ENCODE assay signal across 1 cellular context in the genomic region with DNA sequence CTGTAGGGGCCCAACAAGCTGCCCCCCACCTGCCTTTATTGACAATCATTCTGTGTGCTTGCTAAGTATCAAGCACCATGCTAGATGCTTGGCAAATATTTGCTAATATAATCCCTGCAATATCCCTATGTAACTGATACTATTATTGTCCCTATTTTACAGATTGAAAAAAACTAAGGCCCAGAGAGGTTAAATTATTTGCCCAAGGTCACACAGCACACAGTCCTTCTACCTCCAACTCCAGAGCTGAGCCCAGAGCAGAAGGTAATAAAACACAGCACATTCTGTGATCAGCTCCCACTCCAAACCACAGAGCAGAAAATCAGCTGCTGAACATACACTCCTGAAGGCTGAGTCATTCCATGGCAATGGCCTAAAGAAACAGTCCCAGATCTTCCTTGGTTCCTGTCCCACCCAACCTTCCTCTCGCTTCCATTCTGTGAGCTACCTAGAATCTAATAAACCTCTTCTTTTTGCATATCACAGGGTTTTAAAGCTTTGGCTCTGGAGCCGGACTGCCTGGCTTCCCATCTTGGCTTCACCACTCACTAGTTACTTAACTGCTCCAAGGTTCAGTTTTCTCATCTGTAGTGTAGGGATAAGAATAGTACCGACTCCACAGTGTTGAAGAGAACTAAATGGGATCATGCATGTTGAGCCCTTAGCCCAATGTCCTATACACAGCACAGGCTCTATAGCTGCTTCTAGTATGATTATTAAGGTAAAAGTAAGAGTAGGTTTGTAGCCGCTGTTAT.
TF ChIP-seq lines count a peak whose summit lies in the region.

No MANE protein-coding gene starts in this region.

TF ChIP-seq in GM23338, 12 proteins besides CTCF, POLR2A, EP300 and RAD21 (continued from another document):
- TF ChIP-seq, protein P1, sequence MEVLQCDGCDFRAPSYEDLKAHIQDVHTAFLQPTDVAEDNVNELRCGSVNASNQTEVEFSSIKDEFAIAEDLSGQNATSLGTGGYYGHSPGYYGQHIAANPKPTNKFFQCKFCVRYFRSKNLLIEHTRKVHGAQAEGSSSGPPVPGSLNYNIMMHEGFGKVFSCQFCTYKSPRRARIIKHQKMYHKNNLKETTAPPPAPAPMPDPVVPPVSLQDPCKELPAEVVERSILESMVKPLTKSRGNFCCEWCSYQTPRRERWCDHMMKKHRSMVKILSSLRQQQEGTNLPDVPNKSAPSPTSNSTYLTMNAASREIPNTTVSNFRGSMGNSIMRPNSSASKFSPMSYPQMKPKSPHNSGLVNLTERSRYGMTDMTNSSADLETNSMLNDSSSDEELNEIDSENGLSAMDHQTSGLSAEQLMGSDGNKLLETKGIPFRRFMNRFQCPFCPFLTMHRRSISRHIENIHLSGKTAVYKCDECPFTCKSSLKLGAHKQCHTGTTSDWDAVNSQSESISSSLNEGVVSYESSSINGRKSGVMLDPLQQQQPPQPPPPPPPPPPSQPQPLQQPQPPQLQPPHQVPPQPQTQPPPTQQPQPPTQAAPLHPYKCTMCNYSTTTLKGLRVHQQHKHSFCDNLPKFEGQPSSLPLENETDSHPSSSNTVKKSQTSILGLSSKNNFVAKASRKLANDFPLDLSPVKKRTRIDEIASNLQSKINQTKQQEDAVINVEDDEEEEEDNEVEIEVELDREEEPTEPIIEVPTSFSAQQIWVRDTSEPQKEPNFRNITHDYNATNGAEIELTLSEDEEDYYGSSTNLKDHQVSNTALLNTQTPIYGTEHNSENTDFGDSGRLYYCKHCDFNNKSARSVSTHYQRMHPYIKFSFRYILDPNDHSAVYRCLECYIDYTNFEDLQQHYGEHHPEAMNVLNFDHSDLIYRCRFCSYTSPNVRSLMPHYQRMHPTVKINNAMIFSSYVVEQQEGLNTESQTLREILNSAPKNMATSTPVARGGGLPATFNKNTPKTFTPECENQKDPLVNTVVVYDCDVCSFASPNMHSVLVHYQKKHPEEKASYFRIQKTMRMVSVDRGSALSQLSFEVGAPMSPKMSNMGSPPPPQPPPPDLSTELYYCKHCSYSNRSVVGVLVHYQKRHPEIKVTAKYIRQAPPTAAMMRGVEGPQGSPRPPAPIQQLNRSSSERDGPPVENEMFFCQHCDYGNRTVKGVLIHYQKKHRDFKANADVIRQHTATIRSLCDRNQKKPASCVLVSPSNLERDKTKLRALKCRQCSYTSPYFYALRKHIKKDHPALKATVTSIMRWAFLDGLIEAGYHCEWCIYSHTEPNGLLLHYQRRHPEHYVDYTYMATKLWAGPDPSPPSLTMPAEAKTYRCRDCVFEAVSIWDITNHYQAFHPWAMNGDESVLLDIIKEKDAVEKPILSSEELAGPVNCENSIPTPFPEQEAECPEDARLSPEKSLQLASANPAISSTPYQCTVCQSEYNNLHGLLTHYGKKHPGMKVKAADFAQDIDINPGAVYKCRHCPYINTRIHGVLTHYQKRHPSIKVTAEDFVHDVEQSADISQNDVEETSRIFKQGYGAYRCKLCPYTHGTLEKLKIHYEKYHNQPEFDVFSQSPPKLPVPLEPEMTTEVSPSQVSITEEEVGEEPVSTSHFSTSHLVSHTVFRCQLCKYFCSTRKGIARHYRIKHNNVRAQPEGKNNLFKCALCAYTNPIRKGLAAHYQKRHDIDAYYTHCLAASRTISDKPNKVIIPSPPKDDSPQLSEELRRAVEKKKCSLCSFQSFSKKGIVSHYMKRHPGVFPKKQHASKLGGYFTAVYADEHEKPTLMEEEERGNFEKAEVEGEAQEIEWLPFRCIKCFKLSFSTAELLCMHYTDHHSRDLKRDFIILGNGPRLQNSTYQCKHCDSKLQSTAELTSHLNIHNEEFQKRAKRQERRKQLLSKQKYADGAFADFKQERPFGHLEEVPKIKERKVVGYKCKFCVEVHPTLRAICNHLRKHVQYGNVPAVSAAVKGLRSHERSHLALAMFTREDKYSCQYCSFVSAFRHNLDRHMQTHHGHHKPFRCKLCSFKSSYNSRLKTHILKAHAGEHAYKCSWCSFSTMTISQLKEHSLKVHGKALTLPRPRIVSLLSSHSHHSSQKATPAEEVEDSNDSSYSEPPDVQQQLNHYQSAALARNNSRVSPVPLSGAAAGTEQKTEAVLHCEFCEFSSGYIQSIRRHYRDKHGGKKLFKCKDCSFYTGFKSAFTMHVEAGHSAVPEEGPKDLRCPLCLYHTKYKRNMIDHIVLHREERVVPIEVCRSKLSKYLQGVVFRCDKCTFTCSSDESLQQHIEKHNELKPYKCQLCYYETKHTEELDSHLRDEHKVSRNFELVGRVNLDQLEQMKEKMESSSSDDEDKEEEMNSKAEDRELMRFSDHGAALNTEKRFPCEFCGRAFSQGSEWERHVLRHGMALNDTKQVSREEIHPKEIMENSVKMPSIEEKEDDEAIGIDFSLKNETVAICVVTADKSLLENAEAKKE (CRISPR knock-in tag; IDR thresholded peaks at IDR 0.05) = no peak
- TF ChIP-seq ZNF331 (CRISPR knock-in tag; IDR thresholded peaks at IDR 0.05; ENCODE audit: low read depth) (no peak), JUNB (IDR thresholded peaks at IDR 0.05; ENCODE audit: unreplicated experiment) (no peak), STAT1 (IDR thresholded peaks at IDR 0.05; ENCODE audit: unreplicated experiment) (no peak)
